13 cellular contexts compared by ENCODE assay signal in the genomic region with DNA sequence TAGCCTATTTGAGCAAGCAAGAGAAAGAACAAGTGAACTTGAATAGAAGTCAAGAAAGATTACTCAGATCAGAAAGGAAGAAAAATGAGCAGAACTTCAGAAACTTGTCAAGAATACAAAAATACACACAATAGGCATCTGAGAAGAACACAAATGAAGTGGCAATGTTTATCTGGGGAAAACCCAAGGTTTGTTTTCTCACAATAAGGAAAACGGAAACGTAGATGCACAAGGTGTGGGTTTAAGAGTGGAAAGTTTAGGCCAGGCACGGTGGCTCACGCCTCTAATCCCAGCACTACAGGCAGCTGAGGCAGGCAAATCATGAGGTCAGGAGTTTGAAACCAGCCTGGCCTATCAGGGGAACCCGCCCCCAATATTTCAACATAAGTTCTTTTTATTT.
DNase-seq lines count a peak whose midpoint lies in the region; ATAC-seq and FAIRE-seq lines count a peak whose summit lies in the region.
"Had no signal": no experiment of that assay in that cellular context is flagged by ENCODE, and none has a peak within 500 bp of the region (broad histone marks: within the 10 kb centered on the region; RNA-seq: fewer than 3 reads in every experiment).

No MANE protein-coding gene starts in this region.

- DNase-seq in GM18507 (ENCODE audit: extremely low spot score, insufficient read length, low read depth) (peak; percentile 9), SHP77 (lab: John Stamatoyannopoulos, UW) (no peak), HuH-7 (ENCODE audit: low spot score) (no peak), Right ventricle myocardium superior (no peak), SKM-1 treated with dmso at 0.1 percent for 144 hours (lab: John Stamatoyannopoulos, UW; ENCODE audit: unreplicated experiment) (no peak)
- DNase-seq: anterior cingulate cortex; MG63; NCI-H510A treated with DMSO at 0.1 percent for 48 hours; stimulated activated naive CD8-positive, alpha-beta T cell treated with anti-CD3 and anti-CD28 coated beads, Interleukin-15, amount 100 ng/mL, for 72 hours; T-cell had no signal

- peak; percentile 91 for FAIRE-seq in GM18507 (lab: Jason Lieb, UNC)

- intact Hi-C loops in Right ventricle myocardium superior (cut with DNase I): no loop called here

- peak; percentile 89 for ATAC-seq in GM19452 (IDR thresholded peaks at IDR 0.05; ENCODE audit: unreplicated experiment)
- ATAC-seq in HG02852 (IDR thresholded peaks at IDR 0.05; ENCODE audit: unreplicated experiment): peak; percentile 96
- peak; percentile 95 for ATAC-seq in HG03469 (IDR thresholded peaks at IDR 0.05; ENCODE audit: unreplicated experiment)
- no peak for ATAC-seq in Right ventricle myocardium superior (ENCODE audit: poor library complexity)
- ATAC-seq: stimulated activated naive CD8-positive, alpha-beta T cell treated with anti-CD3 and anti-CD28 coated beads, Interleukin-15, amount 100 ng/mL, for 72 hours; T-cell had no signal
